In genomic region chr9:136899196-136899595, GRCh38 we compare ENCODE assay signal across 13 cellular contexts. TPM values are rescaled to one million over a fixed set of nuclear protein-coding genes. Genes with fewer than 3 reads are reported as not detected.
A peak's percentile ranks its signal among the peaks of the same experiment; 100 is the strongest.
DNase-seq lines count a peak whose midpoint lies in the region; ATAC-seq, FAIRE-seq and TF ChIP-seq lines count a peak whose summit lies in the region.
"Had no signal": no experiment of that assay in that cellular context is flagged by ENCODE, and none has a peak within 500 bp of the region (broad histone marks: within the 10 kb centered on the region; RNA-seq: fewer than 3 reads in every experiment).

No MANE protein-coding gene starts in this region.

- TF ChIP-seq POLR2A in gastrocnemius medialis (IDR thresholded peaks at IDR 0.05) = no peak

- H2BK120ac ChIP-seq in mesendoderm (ENCODE audit: low read depth, low read length) = no peak overlapping the region

- H3K79me2 ChIP-seq in mesendoderm (ENCODE audit: control insufficient read depth, insufficient read depth, low read length) = peaks cover 10% of the 10 kb centered on the region

- peak; percentile 83 for FAIRE-seq in G401.6 (lab: Jason Lieb, UNC)
- no peak for FAIRE-seq in urothelium cell line (lab: Jason Lieb, UNC)

- peaks cover 11% of the 10 kb centered on the region for H3K79me1 ChIP-seq in mesendoderm (ENCODE audit: low read length)

- DNase-seq in epithelial cell of esophagus (ENCODE audit: low read depth) (peak; percentile 15), mesendoderm (no peak), gastrocnemius medialis (no peak), urothelium cell line (ENCODE audit: low spot score) (no peak)
- DNase-seq: activated naive CD4-positive, alpha-beta T cell treated with anti-CD3 and anti-CD28 coated beads, Interleukin-2, amount 50 U/mL, for 16 hours; NCI-H226; testis had no signal

- ATAC-seq in GM18873 (IDR thresholded peaks at IDR 0.05; ENCODE audit: low FRiP score, unreplicated experiment) (peak; percentile 43), HG03103 (IDR thresholded peaks at IDR 0.05; ENCODE audit: low read depth, unreplicated experiment) (peak; percentile 45), HG02973 (IDR thresholded peaks at IDR 0.05; ENCODE audit: unreplicated experiment) (no peak), gastrocnemius medialis (no peak)
- ATAC-seq: activated CD4-positive, CD25-positive, alpha-beta regulatory T cell treated with anti-CD3 and anti-CD28 coated beads, Interleukin-2, amount 50 U/mL, for 24 hours had no signal

- no peak overlapping the region for H4K5ac ChIP-seq in mesendoderm (ENCODE audit: low read length)

- H3K56ac ChIP-seq in mesendoderm (ENCODE audit: low read length) = no peak overlapping the region

- no peak overlapping the region for H2AK5ac ChIP-seq in mesendoderm (ENCODE audit: low read length)

- TF ChIP-seq CTCF in epithelial cell of esophagus (IDR thresholded peaks at IDR 0.05; ENCODE audit: insufficient read depth, low read depth, low read length, missing control alignments) = no peak
- TF ChIP-seq CTCF in gastrocnemius medialis (IDR thresholded peaks at IDR 0.05 in 4 of 5, conservative IDR thresholded peaks at IDR 0.05 in 1 of 5) = no peak

- H4K8ac ChIP-seq in mesendoderm (ENCODE audit: low read depth, low read length) = no peak overlapping the region

- in situ Hi-C loops in gastrocnemius medialis (cut with MboI; ENCODE audit: low sequenced_read_pairs in 4 of 4) = no loop called here

- intact Hi-C loops in gastrocnemius medialis (cut with DNase I; ENCODE audit: low total_unique reads) = no loop called here

- H3K4me3 ChIP-seq in epithelial cell of esophagus (ENCODE audit: low read length) = no peak overlapping the region
- no peak overlapping the region for H3K4me3 ChIP-seq in mesendoderm (ENCODE audit: low read length)
- H3K4me3 ChIP-seq in gastrocnemius medialis = no peak overlapping the region
- H3K4me3 ChIP-seq: lung, testis had no signal

- H3K27ac ChIP-seq in mesendoderm (ENCODE audit: low read depth, low read length) (no peak overlapping the region), gastrocnemius medialis (no peak overlapping the region)
- H3K27ac ChIP-seq: testis had no signal

- H3K27me3 ChIP-seq in mesendoderm (ENCODE audit: insufficient read depth, low read length, poor library complexity) = no peaks in the 10 kb centered on the region
- H3K27me3 ChIP-seq in gastrocnemius medialis = no peaks in the 10 kb centered on the region
- H3K27me3 ChIP-seq: testis had no signal

- no peaks in the 10 kb centered on the region for H3K9me3 ChIP-seq in gastrocnemius medialis
- H3K9me3 ChIP-seq: testis had no signal

- WGBS in mesendoderm (ENCODE audit: extremely low coverage, insufficient coverage, low lambda C conversion rate) = no CpG with 5 or more reads among the region's 9 CpGs

- no peak overlapping the region for H3K23ac ChIP-seq in mesendoderm (ENCODE audit: low read length)

- peaks cover 9% of the 10 kb centered on the region for H3K36me3 ChIP-seq in mesendoderm (ENCODE audit: control insufficient read depth, insufficient read depth, low read length)
- peaks cover 0 to 9% of the 10 kb centered on the region in 2 donors for H3K36me3 ChIP-seq in gastrocnemius medialis

- no peak overlapping the region for H2BK15ac ChIP-seq in mesendoderm (replicated peaks; ENCODE audit: low read depth)

- no peak overlapping the region for H3K4me2 ChIP-seq in mesendoderm (ENCODE audit: low read length)

- H2BK5ac ChIP-seq in mesendoderm (ENCODE audit: low read length) = no peak overlapping the region

- no peak overlapping the region for H3K9ac ChIP-seq in mesendoderm (ENCODE audit: low read length)

- no peaks in the 10 kb centered on the region for H3K4me1 ChIP-seq in mesendoderm (ENCODE audit: control insufficient read depth, low read depth, low read length)
- peaks cover 24 to 32% of the 10 kb centered on the region in 2 donors for H3K4me1 ChIP-seq in gastrocnemius medialis

- no peak overlapping the region for H3K18ac ChIP-seq in mesendoderm (ENCODE audit: low read length)

- no peak overlapping the region for H3K4ac ChIP-seq in mesendoderm (ENCODE audit: low read depth, low read length)

RNA-seq across cellular contexts. Expression of gene TRAF2, which starts 12.9 kb away (rescaled TPM):
- polyA plus RNA-seq in mesendoderm (2013, experiment 1 of 2) = 16.3 TPM
- polyA plus RNA-seq in mesendoderm (2013, experiment 2 of 2) = 16.3 TPM
- total RNA-seq in gastrocnemius medialis = 1 to 10 TPM; 3.5 to 6.6 (median 4.8) TPM

RNA-seq across cellular contexts. Expression of gene EDF1, which starts 33.1 kb away (rescaled TPM):
- polyA plus RNA-seq in mesendoderm (2013, experiment 1 of 2) = 332 TPM
- 344 TPM for polyA plus RNA-seq in mesendoderm (2013, experiment 2 of 2)
- total RNA-seq in gastrocnemius medialis = 100 to 1,000 TPM; 285 to 440 (median 334) TPM

RNA-seq across cellular contexts. Expression of gene FBXW5, which starts 45.3 kb away (rescaled TPM):
- polyA plus RNA-seq in mesendoderm (2013, experiment 1 of 2) = 25.8 TPM
- polyA plus RNA-seq in mesendoderm (2013, experiment 2 of 2) = 26.2 TPM
- 100 to 1,000 TPM; 329 to 469 (median 435) TPM for total RNA-seq in gastrocnemius medialis

RNA-seq across cellular contexts. Expression of gene C8G, which starts 45.8 kb away (rescaled TPM):
- polyA plus RNA-seq in mesendoderm (2013, experiment 1 of 2) = 0.51 TPM
- 0.31 TPM for polyA plus RNA-seq in mesendoderm (2013, experiment 2 of 2)
- total RNA-seq in gastrocnemius medialis = 1 to 10 TPM in 2 of 4 donors, not detected in 2; 1.7 to 5.2 TPM

RNA-seq across cellular contexts. Expression of gene MAMDC4, which starts 47.0 kb away (rescaled TPM):
- 2.3 TPM for polyA plus RNA-seq in mesendoderm (2013, experiment 1 of 2)
- 1.9 TPM for polyA plus RNA-seq in mesendoderm (2013, experiment 2 of 2)
- 1 to 10 TPM in 3 of 4 donors, under 1 TPM in 1; 0.95 to 2.3 (median 1.7) TPM for total RNA-seq in gastrocnemius medialis

Comparison
In these comparisons a context has a peak if more than half of its experiments do, and no peak if none do; other contexts are left out.
1. ATAC-seq: peak in GM18873 (single experiment) and HG03103 (single experiment); none in HG02973 (single experiment) and gastrocnemius medialis (0 of 2).